In the genomic region with DNA sequence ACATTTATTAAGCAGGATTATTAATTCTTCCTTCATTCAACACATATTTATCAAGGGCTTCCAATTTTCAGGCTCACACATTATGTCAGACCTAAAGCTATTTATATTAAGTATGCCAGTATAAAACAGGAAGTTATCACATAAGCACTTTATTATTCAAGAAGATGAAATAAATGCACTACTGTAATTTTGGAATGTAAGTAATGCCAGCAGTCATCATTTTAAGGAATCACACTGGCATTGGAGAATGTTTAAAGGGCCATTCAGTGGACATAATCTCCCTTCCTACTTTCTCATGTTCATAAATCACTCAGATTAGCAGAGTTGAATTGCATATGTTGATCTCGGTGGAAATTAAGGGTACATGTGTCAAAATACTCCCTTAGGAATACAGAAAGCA, we compare ENCODE assay signal across 18 cellular contexts.
"Had no signal": no experiment of that assay in that cellular context is flagged by ENCODE, and none has a peak within 500 bp of the region (broad histone marks: within the 10 kb centered on the region; RNA-seq: fewer than 3 reads in every experiment).

No MANE protein-coding gene starts in this region.

- H3K4me2 ChIP-seq: neural progenitor cell had no signal

- H3K4me3 ChIP-seq: mucosa of descending colon, neural progenitor cell, testis had no signal

- H3K27ac ChIP-seq: neural progenitor cell, testis had no signal

- H3K36me3 ChIP-seq: neural progenitor cell had no signal

- H3K9me3 ChIP-seq: mucosa of descending colon, testis had no signal

- H2AFZ ChIP-seq: neural progenitor cell had no signal

- DNase-seq: activated CD4-positive, alpha-beta T cell treated with anti-CD3 and anti-CD28 coated beads for 48 hours; activated CD4-positive, CD25-positive, alpha-beta regulatory T cell; activated CD8-positive, alpha-beta T cell treated with anti-CD3 and anti-CD28 coated beads for 36 hours; activated naive CD4-positive, alpha-beta T cell; activated naive CD8-positive, alpha-beta T cell treated with anti-CD3 and anti-CD28 coated beads for 36 hours; activated T-cell treated with anti-CD3 and anti-CD28 coated beads, Interleukin-2, amount 50 U/mL, for 1 hour; cortex of kidney; mesenchymal stem cell; mucosa of descending colon; naive B cell; right cardiac atrium; small intestine; stimulated activated CD4-positive, alpha-beta T cell treated with anti-CD3 and anti-CD28 coated beads, Interleukin-4, amount 100 ng/mL, for 24 hours; T1000; testis had no signal

- H3K9ac ChIP-seq: neural progenitor cell had no signal

- H3K4me1 ChIP-seq: neural progenitor cell, testis had no signal

- H3K27me3 ChIP-seq: neural progenitor cell, testis had no signal

- ATAC-seq: activated CD8-positive, alpha-beta T cell treated with anti-CD3 and anti-CD28 coated beads for 36 hours; activated T-helper 17 cell treated with anti-CD3 and anti-CD28 coated beads, Interleukin-2, amount 50 U/mL, for 72 hours; mucosa of descending colon; right cardiac atrium; stimulated activated effector memory CD8-positive, alpha-beta T cell treated with anti-CD3 and anti-CD28 coated beads, Interleukin-12 subunit alpha, Interleukin-12 subunit beta, amount 100 ng/mL, for 72 hours had no signal
